Comparison of ENCODE assay signal across 1 cellular context in genomic region chr19:56821209-56821608, GRCh38.
TF ChIP-seq lines count a peak whose summit lies in the region.

No MANE protein-coding gene starts in this region.

TF ChIP-seq in HepG2, 621 proteins besides CTCF, POLR2A, EP300 and RAD21 (continued from another document):
- peak; percentile 47 for TF ChIP-seq ZNF687 (CRISPR knock-in tag; IDR thresholded peaks at IDR 0.05)
- TF ChIP-seq MXD1 (CRISPR knock-in tag; IDR thresholded peaks at IDR 0.05): no peak
- no peak for TF ChIP-seq ZNF850 (CRISPR knock-in tag; conservative IDR thresholded peaks at IDR 0.05)
- TF ChIP-seq KMT2A (CRISPR knock-in tag; IDR thresholded peaks at IDR 0.05): no peak
- TF ChIP-seq GLMP (CRISPR knock-in tag; IDR thresholded peaks at IDR 0.05; ENCODE audit: borderline replicate concordance): no peak
- TF ChIP-seq ZFX (CRISPR knock-in tag; IDR thresholded peaks at IDR 0.05; ENCODE audit: low read depth): 0 out of 2 replicates have a peak, but pooled peaks have one; percentile 29
- no peak for TF ChIP-seq ZUFSP (CRISPR knock-in tag; IDR thresholded peaks at IDR 0.05; ENCODE audit: borderline replicate concordance)
- TF ChIP-seq ATM (IDR thresholded peaks at IDR 0.05; ENCODE audit: borderline replicate concordance): no peak
- TF ChIP-seq ZNF672 (CRISPR knock-in tag; IDR thresholded peaks at IDR 0.05): no peak
- TF ChIP-seq AFF4 (CRISPR knock-in tag; IDR thresholded peaks at IDR 0.05): no peak
- TF ChIP-seq SMYD3 (CRISPR knock-in tag; IDR thresholded peaks at IDR 0.05): no peak
- no peak for TF ChIP-seq SRSF1 (optimal IDR thresholded peaks at IDR 0.05; ENCODE audit: low read depth, low read length)
- no peak for TF ChIP-seq ZNF562 (CRISPR knock-in tag; IDR thresholded peaks at IDR 0.05; ENCODE audit: borderline replicate concordance)
- TF ChIP-seq MTA1 (CRISPR knock-in tag; IDR thresholded peaks at IDR 0.05; ENCODE audit: borderline replicate concordance): no peak
- 0 out of 2 replicates have a peak, but pooled peaks have one; percentile 22 for TF ChIP-seq ZNF547 (CRISPR knock-in tag; IDR thresholded peaks at IDR 0.05)
- TF ChIP-seq KDM1A (CRISPR knock-in tag; IDR thresholded peaks at IDR 0.05): no peak
- TF ChIP-seq NR2F2 (IDR thresholded peaks at IDR 0.05; ENCODE audit: borderline replicate concordance, low read depth): no peak
- TF ChIP-seq TFDP2 (CRISPR knock-in tag; IDR thresholded peaks at IDR 0.05): no peak
- no peak for TF ChIP-seq BATF2 (CRISPR knock-in tag; IDR thresholded peaks at IDR 0.05)
- 0 out of 2 replicates have a peak, but pooled peaks have one; percentile 14 for TF ChIP-seq DMAP1 (CRISPR knock-in tag; IDR thresholded peaks at IDR 0.05)
- TF ChIP-seq MAFG (CRISPR knock-in tag; IDR thresholded peaks at IDR 0.05): no peak
- no peak for TF ChIP-seq IKZF4 (CRISPR knock-in tag; IDR thresholded peaks at IDR 0.05; ENCODE audit: borderline replicate concordance, low read depth, not compliant biosample characterization)
- peak; percentile 13; the same call in 1 of the 2 replicates for TF ChIP-seq SMC3 (IDR thresholded peaks at IDR 0.05; ENCODE audit: low read length)
- no peak for TF ChIP-seq ZSCAN20 (CRISPR knock-in tag; IDR thresholded peaks at IDR 0.05; ENCODE audit: borderline replicate concordance)
- no peak for TF ChIP-seq SCMH1 (CRISPR knock-in tag; IDR thresholded peaks at IDR 0.05; ENCODE audit: borderline replicate concordance)
- TF ChIP-seq ASH2L (IDR thresholded peaks at IDR 0.05; ENCODE audit: insufficient read length, low read depth, low read length): no peak
- TF ChIP-seq PAF1 (CRISPR knock-in tag; IDR thresholded peaks at IDR 0.05): peak; percentile 69; the same call in 1 of the 2 replicates
- peak; percentile 60 for TF ChIP-seq STAG1 (CRISPR knock-in tag; IDR thresholded peaks at IDR 0.05)
- no peak for TF ChIP-seq ZNF740 (CRISPR knock-in tag; IDR thresholded peaks at IDR 0.05)
- no peak for TF ChIP-seq ZNF263 (CRISPR knock-in tag; IDR thresholded peaks at IDR 0.05)
- no peak for TF ChIP-seq YEATS4 (CRISPR knock-in tag; IDR thresholded peaks at IDR 0.05; ENCODE audit: borderline replicate concordance)
- no peak for TF ChIP-seq PHF8 (CRISPR knock-in tag; IDR thresholded peaks at IDR 0.05)
- TF ChIP-seq KLF9 (CRISPR knock-in tag; IDR thresholded peaks at IDR 0.05; ENCODE audit: low read depth): no peak
- TF ChIP-seq KAT8 (CRISPR knock-in tag; IDR thresholded peaks at IDR 0.05): peak; percentile 16; the same call in 1 of the 2 replicates
